Comparison of ENCODE assay signal across 10 cellular contexts in the genomic region with DNA sequence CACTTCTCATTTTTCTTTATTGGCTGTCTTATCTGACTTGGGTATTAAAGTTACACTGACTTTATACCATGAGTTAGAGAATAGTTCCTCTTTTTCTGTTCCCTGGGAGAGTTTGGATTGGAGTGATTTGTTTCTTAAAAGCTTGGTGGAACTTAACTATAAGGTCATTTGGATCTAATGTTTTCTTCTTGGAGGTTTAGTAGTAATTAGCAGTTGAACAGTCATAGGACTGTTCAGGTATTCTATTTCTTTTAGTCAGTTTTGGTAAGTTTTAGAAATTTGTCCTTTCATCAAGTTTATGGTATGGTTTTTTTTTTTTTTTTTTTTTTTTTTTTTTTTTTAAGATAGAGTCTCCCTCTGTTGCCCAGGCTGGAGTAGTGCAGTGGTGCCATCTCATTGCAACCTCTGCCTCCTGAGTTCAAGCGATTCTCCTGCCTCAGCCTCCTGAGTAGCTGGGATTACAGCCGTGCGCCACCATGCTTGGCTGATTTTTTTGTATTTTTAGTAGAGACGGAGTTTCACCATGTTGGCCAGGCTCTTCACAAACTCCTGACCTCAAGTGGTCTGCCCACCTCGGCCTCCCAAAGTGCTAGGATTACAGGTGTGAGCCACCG. TPM values are rescaled to one million over a fixed set of nuclear protein-coding genes. Genes with fewer than 3 reads are reported as not detected.
DNase-seq lines count a peak whose midpoint lies in the region; ATAC-seq and TF ChIP-seq lines count a peak whose summit lies in the region.
"Had no signal": no experiment of that assay in that cellular context is flagged by ENCODE, and none has a peak within 500 bp of the region (broad histone marks: within the 10 kb centered on the region; RNA-seq: fewer than 3 reads in every experiment).

No MANE protein-coding gene starts in this region.

- H3K9me3 Mint-ChIP-seq in CD4-positive, alpha-beta T cell, result peaks cover 3% of the 10 kb centered on the region
- peaks cover 26% of the 10 kb centered on the region for H3K9me3 Mint-ChIP-seq in mesothelial cell of epicardium

- H3K4me3 ChIP-seq in GM23248, result no peak overlapping the region

- H3K9ac ChIP-seq in GM23248, result no peak overlapping the region

- H3K4me2 ChIP-seq in GM23248 (ENCODE audit: unreplicated experiment), result no peak overlapping the region

- no peaks in the 10 kb centered on the region for H3K27me3 Mint-ChIP-seq in CD4-positive, alpha-beta T cell
- no peaks in the 10 kb centered on the region for H3K27me3 Mint-ChIP-seq in mesothelial cell of epicardium (ENCODE audit: low read depth)

- peaks cover 72% of the 10 kb centered on the region for H3K4me1 Mint-ChIP-seq in CD4-positive, alpha-beta T cell (ENCODE audit: low read depth)
- H3K4me1 Mint-ChIP-seq in mesothelial cell of epicardium, result peaks cover 20% of the 10 kb centered on the region

- 97 to 98% methylated on average over 6 of the region's 6 CpGs for WGBS in GM23248 (ENCODE audit: low coverage in 1 of 2, low lambda C conversion rate in 2 of 2, missing lambda C conversion rate in 2 of 2), 2 experiments

- peak overlapping the region; percentile 16 for H3K27ac Mint-ChIP-seq in CD4-positive, alpha-beta T cell
- H3K27ac Mint-ChIP-seq in mesothelial cell of epicardium, result no peak overlapping the region

- H3K79me2 ChIP-seq in GM23248 (ENCODE audit: insufficient read depth), result peaks cover 100% of the 10 kb centered on the region

- no peaks in the 10 kb centered on the region for H3K36me3 ChIP-seq in GM23248 (ENCODE audit: low read depth)

- no peaks in the 10 kb centered on the region for H3K27me3 ChIP-seq in CD4-positive, alpha-beta T cell (ENCODE audit: control insufficient read depth, insufficient read depth, low read length)
- H3K27me3 ChIP-seq in GM23248 (replicated peaks; ENCODE audit: insufficient read depth), result no peaks in the 10 kb centered on the region

- peaks cover 22% of the 10 kb centered on the region for H3K36me3 Mint-ChIP-seq in CD4-positive, alpha-beta T cell (ENCODE audit: low read depth)
- peaks cover 29% of the 10 kb centered on the region for H3K36me3 Mint-ChIP-seq in mesothelial cell of epicardium

- peak; percentile 46 for TF ChIP-seq CTCF in CD4-positive, alpha-beta T cell (IDR thresholded peaks at IDR 0.05)
- no peak for TF ChIP-seq CTCF in mesothelial cell of epicardium (IDR thresholded peaks at IDR 0.05; ENCODE audit: unreplicated experiment)

- intact Hi-C loops in CD4-positive, alpha-beta T cell (cut with DNase I, micrococcal nuclease), result no loop called here

- no peak overlapping the region for H2AFZ ChIP-seq in GM23248

- no peaks in the 10 kb centered on the region for H3K9me2 ChIP-seq in GM23248 (ENCODE audit: insufficient read depth)

- peak; percentile 78 for ATAC-seq in CD4-positive, alpha-beta T cell (ENCODE audit: poor library complexity)
- no peak for ATAC-seq in HG02610 (IDR thresholded peaks at IDR 0.05; ENCODE audit: unreplicated experiment)

- in situ Hi-C loops in GM23248 (cut with MboI) (no loop called here), SK-MEL-5 (cut with HindIII; ENCODE audit: low pct_unique_long_range_greater_than_20kb, low sequenced_read_pairs) (no loop called here)

- POLR2A ChIA-PET in CD4-positive, alpha-beta T cell (lab: Charles Lee), result no interaction called here

- H3F3A ChIP-seq in GM23248 (ENCODE audit: insufficient read depth), result peaks cover 7% of the 10 kb centered on the region; the same call in 1 of the 2 replicates

- peaks cover 11% of the 10 kb centered on the region; the same call in 1 of the 2 replicates for H3K4me1 ChIP-seq in GM23248 (ENCODE audit: insufficient read depth)

- peaks cover 17% of the 10 kb centered on the region; the same call in 1 of the 2 replicates for H4K20me1 ChIP-seq in GM23248 (ENCODE audit: insufficient read depth)

- CTCF ChIA-PET in CD4-positive, alpha-beta T cell (lab: Charles Lee), result interaction anchor here (0.6 to 1.5 kb wide), 6 partner anchors 15 to 751 kb away, joined by 3 to 5 read pairs (median 3); no protein-coding TSS in a partner anchor

- DNase-seq in CD4-positive, alpha-beta T cell, result no peak
- DNase-seq in GM23248, result peak; percentile 24
- peak; percentile 21 for DNase-seq in SK-MEL-5 (ENCODE audit: low read depth, low spot score)
- DNase-seq in germinal center (ENCODE audit: low spot score), result peak; percentile 14
- DNase-seq in UCSD-AML1 (lab: John Stamatoyannopoulos, UW; ENCODE audit: unreplicated experiment), result no peak
- DNase-seq in mesothelial cell of epicardium (ENCODE audit: low spot score in 2 of 2, unreplicated experiment in 2 of 2), result no peak
- DNase-seq in NCI-H1436 (lab: John Stamatoyannopoulos, UW), result no peak
- DNase-seq: NCI-H187, SW 1271 had no signal

- H3K4me3 Mint-ChIP-seq in CD4-positive, alpha-beta T cell, result peak overlapping the region; percentile 32
- no peak overlapping the region for H3K4me3 Mint-ChIP-seq in mesothelial cell of epicardium

- no peak overlapping the region for H3K27ac ChIP-seq in CD4-positive, alpha-beta T cell (ENCODE audit: low read depth, low read length)
- H3K27ac ChIP-seq in GM23248, result no peak overlapping the region

- H3K9me3 ChIP-seq in CD4-positive, alpha-beta T cell (ENCODE audit: control insufficient read depth, low read length), result no peaks in the 10 kb centered on the region
- no peaks in the 10 kb centered on the region for H3K9me3 ChIP-seq in GM23248 (ENCODE audit: low read depth)

RNA-seq across cellular contexts. Expression of a gene that starts 6.3 kb away (rescaled TPM):
- total RNA-seq in CD4-positive, alpha-beta T cell, result 100 to 1,000 TPM; 141 to 142 TPM
- total RNA-seq in GM23248 (2014; rRNA removed; shearing (Covaris generic)), result 204 and 244 TPM in 2 replicates
- polyA plus RNA-seq in GM23248 (2016; fragmentation: Nextera tagmentation; extraction: Ambion mirVana), result 206 and 216 TPM in 2 replicates
- total RNA-seq in SK-MEL-5 (2014; rRNA removed; shearing (Covaris generic)), result 93.4 and 99.9 TPM in 2 replicates
- 49.7 and 78.2 TPM in 2 replicates for polyA plus RNA-seq in SK-MEL-5 (2015; cell fraction: cytosol; rRNA removed)
- polyA plus RNA-seq in SK-MEL-5 (2015; cell fraction: nucleus; rRNA removed), result 140 and 145 TPM in 2 replicates
- total RNA-seq in mesothelial cell of epicardium, result 280 to 286 TPM (median 285 TPM) in 3 replicates

RNA-seq across cellular contexts. Expression of a gene that starts 6.4 kb away (rescaled TPM):
- total RNA-seq in CD4-positive, alpha-beta T cell, result 10 to 100 TPM; 11.1 to 14.8 TPM
- 15.1 and 19.0 TPM in 2 replicates for total RNA-seq in GM23248 (2014; rRNA removed; shearing (Covaris generic))
- polyA plus RNA-seq in GM23248 (2016; fragmentation: Nextera tagmentation; extraction: Ambion mirVana), result 59.9 and 66.9 TPM in 2 replicates
- total RNA-seq in SK-MEL-5 (2014; rRNA removed; shearing (Covaris generic)), result 51.9 and 57.0 TPM in 2 replicates
- polyA plus RNA-seq in SK-MEL-5 (2015; cell fraction: cytosol; rRNA removed), result 33.2 and 46.2 TPM in 2 replicates
- 47.5 and 56.4 TPM in 2 replicates for polyA plus RNA-seq in SK-MEL-5 (2015; cell fraction: nucleus; rRNA removed)
- 11.0 to 13.9 TPM (median 13.7 TPM) in 3 replicates for total RNA-seq in mesothelial cell of epicardium

Comparison
In these comparisons a context has a peak if more than half of its experiments do, and no peak if none do; other contexts are left out.
1. DNase-seq: peak in GM23248 (single experiment), SK-MEL-5 (single experiment) and germinal center (single experiment); none in CD4-positive, alpha-beta T cell (0 of 10), UCSD-AML1 (single experiment), mesothelial cell of epicardium (0 of 2) and NCI-H1436 (single experiment).